Comparison of ENCODE assay signal across 9 cellular contexts in the genomic region with DNA sequence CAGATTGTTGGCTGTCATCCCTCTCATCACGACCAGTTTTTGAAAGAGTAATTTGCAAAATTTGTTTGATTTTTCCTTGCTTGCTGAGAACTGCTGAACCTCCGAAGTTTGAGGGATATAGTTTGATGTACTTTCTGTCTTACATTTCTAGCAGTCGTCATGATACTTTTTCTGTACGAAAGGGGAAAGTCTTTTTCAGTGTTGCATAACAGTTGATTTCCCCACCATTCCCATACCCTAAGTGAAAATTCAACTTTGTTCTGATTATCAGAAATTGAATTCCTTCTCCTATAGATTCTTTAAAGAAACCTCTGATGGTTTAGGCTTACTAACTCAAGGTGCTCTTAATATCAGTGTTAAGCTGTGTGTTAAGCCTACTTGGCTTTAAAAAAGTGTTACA. TPM values are rescaled to one million over a fixed set of nuclear protein-coding genes. Genes with fewer than 3 reads are reported as not detected.
DNase-seq lines count a peak whose midpoint lies in the region; ATAC-seq, FAIRE-seq and TF ChIP-seq lines count a peak whose summit lies in the region.
"Had no signal": no experiment of that assay in that cellular context is flagged by ENCODE, and none has a peak within 500 bp of the region (broad histone marks: within the 10 kb centered on the region; RNA-seq: fewer than 3 reads in every experiment).

No MANE protein-coding gene starts in this region.

- H3K27ac ChIP-seq in right cardiac atrium (ENCODE audit: low read length) (no peak overlapping the region), brain microvascular endothelial cell (no peak overlapping the region)

- intact Hi-C loops in right cardiac atrium (cut with DNase I): no loop called here
- intact Hi-C loops in left ventricle myocardium superior (cut with micrococcal nuclease): no loop called here

- no peak overlapping the region for H3K27ac Mint-ChIP-seq in mesothelial cell of epicardium

- no peak for TF ChIP-seq CTCF in brain microvascular endothelial cell (IDR thresholded peaks at IDR 0.05; ENCODE audit: low read depth, low read length, missing control alignments)
- TF ChIP-seq CTCF in mesothelial cell of epicardium (IDR thresholded peaks at IDR 0.05; ENCODE audit: unreplicated experiment): no peak

- H3K4me3 ChIP-seq in right cardiac atrium (ENCODE audit: low read length) (peak overlapping the region; percentile 85), brain microvascular endothelial cell (ENCODE audit: low read depth, low read length) (peak overlapping the region; percentile 80)

- WGBS in right cardiac atrium: 28% methylated on average over 4 of the region's 4 CpGs

- H3K4me3 Mint-ChIP-seq in mesothelial cell of epicardium: peak overlapping the region; percentile 82

- in situ Hi-C loops in brain microvascular endothelial cell (cut with HindIII; ENCODE audit: low pct_ligation_motif_present, low sequenced_read_pairs): no loop called here

- H3K9me3 ChIP-seq in right cardiac atrium (ENCODE audit: control insufficient read depth, low read length): no peaks in the 10 kb centered on the region

- peaks cover 3% of the 10 kb centered on the region for H3K4me1 ChIP-seq in right cardiac atrium (ENCODE audit: control insufficient read depth, insufficient read depth, low read length)

- no peaks in the 10 kb centered on the region for H3K36me3 ChIP-seq in brain microvascular endothelial cell (replicated peaks)

- H3K27me3 Mint-ChIP-seq in mesothelial cell of epicardium (ENCODE audit: low read depth): peaks cover 21% of the 10 kb centered on the region

- FAIRE-seq in RCC 7860 (lab: Jason Lieb, UNC): no peak

- H3K4me1 Mint-ChIP-seq in mesothelial cell of epicardium: peaks cover 31% of the 10 kb centered on the region

- DNase-seq in right cardiac atrium (no peak), left ventricle myocardium superior (no peak), brain microvascular endothelial cell (no peak), mesothelial cell of epicardium (ENCODE audit: low spot score in 2 of 2, unreplicated experiment in 2 of 2) (no peak), RCC 7860 (ENCODE audit: low spot score) (no peak), hypothalamus (lab: John Stamatoyannopoulos, UW) (no peak), NCI-H2196 treated with DMSO at 0.1 percent for 48 hours (lab: John Stamatoyannopoulos, UW; ENCODE audit: unreplicated experiment) (no peak), dermis blood vessel endothelial cell (no peak)
- DNase-seq: NCI-H2171 had no signal

- no peaks in the 10 kb centered on the region for H3K9me3 Mint-ChIP-seq in mesothelial cell of epicardium

- H3K36me3 Mint-ChIP-seq in mesothelial cell of epicardium: no peaks in the 10 kb centered on the region

- ATAC-seq in right cardiac atrium (no peak), left ventricle myocardium superior (no peak)

- no peaks in the 10 kb centered on the region for H3K27me3 ChIP-seq in right cardiac atrium (ENCODE audit: control insufficient read depth, insufficient read depth)
- no peaks in the 10 kb centered on the region for H3K27me3 ChIP-seq in brain microvascular endothelial cell (replicated peaks)

RNA-seq across cellular contexts. Expression of a gene that starts 1.6 kb away (rescaled TPM):
- total RNA-seq in right cardiac atrium (10 to 100 TPM; 17.1 to 24.7 (median 19.6) TPM), left ventricle myocardium superior (14.9 TPM), mesothelial cell of epicardium (33.5 to 38.4 TPM (median 36.7 TPM) in 3 replicates), dermis blood vessel endothelial cell (69.8 and 85.3 TPM in 2 replicates)
- polyA plus RNA-seq in right cardiac atrium: 11.5 TPM
